In the genomic region with DNA sequence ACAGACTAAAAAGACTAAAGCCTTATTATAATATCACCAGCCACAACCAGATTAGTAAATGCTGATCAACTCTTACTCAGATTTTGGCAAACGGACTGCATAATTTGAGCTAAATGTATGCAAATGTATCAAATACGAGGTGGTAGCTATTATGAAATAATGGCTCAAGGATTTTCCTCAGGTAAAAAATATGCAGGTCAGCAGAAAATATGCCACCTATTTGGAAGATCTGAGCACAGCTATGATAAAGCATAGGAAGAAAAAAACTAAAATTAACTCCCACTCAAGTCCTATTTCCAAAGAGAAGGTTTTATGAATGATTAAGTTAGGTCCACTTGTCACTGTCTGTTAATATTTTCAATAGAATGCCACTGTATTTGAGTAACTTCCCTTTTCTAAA, we compare ENCODE assay signal across 19 cellular contexts. TPM values are rescaled to one million over a fixed set of nuclear protein-coding genes. Genes with fewer than 3 reads are reported as not detected.
DNase-seq lines count a peak whose midpoint lies in the region; ATAC-seq, FAIRE-seq and TF ChIP-seq lines count a peak whose summit lies in the region.
"Had no signal": no experiment of that assay in that cellular context is flagged by ENCODE, and none has a peak within 500 bp of the region (broad histone marks: within the 10 kb centered on the region; RNA-seq: fewer than 3 reads in every experiment).

No MANE protein-coding gene starts in this region.

- FAIRE-seq in A549 (lab: Jason Lieb, UNC): no peak
- FAIRE-seq in K562 (lab: Jason Lieb, UNC): no peak
- FAIRE-seq: A204.1, D721Med, GM12891, GM18507 had no signal

- no peaks in the 10 kb centered on the region for H4K20me1 ChIP-seq in IMR-90 (ENCODE audit: insufficient read depth, low read length)
- H4K20me1 ChIP-seq in K562 (replicated peaks; ENCODE audit: control insufficient read depth, insufficient read depth, low read length): no peaks in the 10 kb centered on the region
- H4K20me1 ChIP-seq: BLaER1 treated with 17β-estradiol and CSF1 and Interleukin-3, amounts not matched to agents 10 nM and 100 nM had no signal

- no peak overlapping the region for H3K18ac ChIP-seq in IMR-90 (ENCODE audit: low read depth, low read length)

- no peak overlapping the region for H3K4ac ChIP-seq in IMR-90 (ENCODE audit: low read depth, low read length)

- H3K79me1 ChIP-seq in IMR-90 (ENCODE audit: low read depth in 1 of 2, low read length in 2 of 2): no peaks in the 10 kb centered on the region

- TF ChIP-seq EP300 in A549 (IDR thresholded peaks at IDR 0.05) (no peak), K562 (IDR thresholded peaks at IDR 0.05; ENCODE audit: low read length) (no peak)

- H3K79me2 ChIP-seq in K562 (ENCODE audit: control insufficient read depth, insufficient read depth, low read length): no peaks in the 10 kb centered on the region

- TF ChIP-seq RAD21 in A549 (conservative IDR thresholded peaks at IDR 0.05 in 1 of 2, IDR thresholded peaks at IDR 0.05 in 1 of 2) (no peak), IMR-90 (IDR thresholded peaks at IDR 0.05; ENCODE audit: low read length) (no peak), K562 (CRISPR knock-in tag; conservative IDR thresholded peaks at IDR 0.05 in 1 of 2, IDR thresholded peaks at IDR 0.05 in 1 of 2) (no peak)

- no peak overlapping the region for H2AK5ac ChIP-seq in IMR-90 (ENCODE audit: low read depth, low read length)

- POLR2A ChIA-PET in A549 (lab: Yijun Ruan, JAX): no interaction called here
- POLR2A ChIA-PET in IMR-90 (lab: Charles Lee; ENCODE audit: unreplicated experiment): no interaction called here
- POLR2A ChIA-PET in K562 (lab: Yijun Ruan, JAX): interaction anchor here (0.6 kb wide), 1 partner anchor 69 kb away, joined by 3 read pairs; no protein-coding TSS in a partner anchor

- no peak for TF ChIP-seq POLR2A in A549 (IDR thresholded peaks at IDR 0.05; ENCODE audit: low read length)
- no peak for TF ChIP-seq POLR2A in IMR-90 (IDR thresholded peaks at IDR 0.05; ENCODE audit: low read depth, low read length)
- TF ChIP-seq POLR2A in K562 (conservative IDR thresholded peaks at IDR 0.05): no peak

- H3K27ac ChIP-seq in A549 (no peak overlapping the region), IMR-90 (ENCODE audit: insufficient read depth, low read length) (no peak overlapping the region), K562 (ENCODE audit: extremely low read depth, low read depth, low read length) (no peak overlapping the region)
- H3K27ac ChIP-seq: BLaER1 treated with 17β-estradiol and CSF1 and Interleukin-3, amounts not matched to agents 10 nM and 100 nM; C4-2B had no signal

- in situ Hi-C loops in IMR-90 (cut with MboI; ENCODE audit: low sequenced_read_pairs): no loop called here
- in situ Hi-C loops in K562 (cut with MboI): no loop called here
- in situ Hi-C loops in GM13976 (cut with MboI; ENCODE audit: low sequenced_read_pairs, unreplicated experiment): no loop called here

- no peak for ATAC-seq in A549
- ATAC-seq in IMR-90 (ENCODE audit: low read depth): no peak
- ATAC-seq in K562: no peak
- ATAC-seq in HG02852 (IDR thresholded peaks at IDR 0.05; ENCODE audit: unreplicated experiment): no peak
- ATAC-seq: CD8-positive, alpha-beta T cell had no signal

- H2BK15ac ChIP-seq in IMR-90 (ENCODE audit: low read depth, low read length): no peak overlapping the region

- H3K9me1 ChIP-seq in IMR-90 (ENCODE audit: insufficient read depth, low read length) (no peaks in the 10 kb centered on the region), K562 (ENCODE audit: control insufficient read depth, insufficient read depth, low read length) (no peaks in the 10 kb centered on the region)

- H3K4me1 ChIP-seq in A549 (no peaks in the 10 kb centered on the region), IMR-90 (ENCODE audit: control insufficient read depth, insufficient read depth, low read length) (no peaks in the 10 kb centered on the region), K562 (replicated peaks in 1 of 2; ENCODE audit: control insufficient read depth in 2 of 2, insufficient read depth in 2 of 2, low read length in 2 of 2) (no peaks in the 10 kb centered on the region)
- H3K4me1 ChIP-seq: Caco-2 had no signal

- intact Hi-C loops in IMR-90 (cut with micrococcal nuclease): no loop called here
- intact Hi-C loops in K562 (cut with micrococcal nuclease): no loop called here

- H3K27me3 ChIP-seq in IMR-90 (ENCODE audit: control insufficient read depth, insufficient read depth, low read length): no peaks in the 10 kb centered on the region
- no peaks in the 10 kb centered on the region for H3K27me3 ChIP-seq in K562 (ENCODE audit: control insufficient read depth in 2 of 2, insufficient read depth in 2 of 2, low read length in 2 of 2)
- H3K27me3 ChIP-seq: BLaER1 treated with 17β-estradiol and CSF1 and Interleukin-3, amounts not matched to agents 10 nM and 100 nM had no signal

- H3K36me3 ChIP-seq in IMR-90 (ENCODE audit: control insufficient read depth, insufficient read depth, low read length) (no peaks in the 10 kb centered on the region), K562 (ENCODE audit: control insufficient read depth, insufficient read depth, low read length) (no peaks in the 10 kb centered on the region)
- H3K36me3 ChIP-seq: BLaER1 treated with 17β-estradiol and CSF1 and Interleukin-3, amounts not matched to agents 10 nM and 100 nM had no signal

- no peak overlapping the region for H3K14ac ChIP-seq in IMR-90 (replicated peaks; ENCODE audit: low read depth, low read length)

- H4K5ac ChIP-seq in IMR-90 (ENCODE audit: low read depth, low read length): no peak overlapping the region

- H3K4me3 ChIP-seq in A549: no peak overlapping the region
- H3K4me3 ChIP-seq in IMR-90 (ENCODE audit: insufficient read depth, low read depth, low read length): no peak overlapping the region
- H3K4me3 ChIP-seq in K562: no peak overlapping the region
- H3K4me3 ChIP-seq: BLaER1 treated with 17β-estradiol and CSF1 and Interleukin-3, amounts not matched to agents 10 nM and 100 nM had no signal

- no peaks in the 10 kb centered on the region for H3K9me3 ChIP-seq in A549
- H3K9me3 ChIP-seq in IMR-90 (ENCODE audit: control insufficient read depth, insufficient read depth, low read length): no peaks in the 10 kb centered on the region
- H3K9me3 ChIP-seq in K562 (replicated peaks; ENCODE audit: control insufficient read depth, insufficient read depth, low read depth, low read length): no peaks in the 10 kb centered on the region

- dilution Hi-C loops in IMR-90 (cut with HindIII; ENCODE audit: low sequenced_read_pairs, unreplicated experiment): no loop called here

- CTCF ChIA-PET in A549 (lab: Yijun Ruan, JAX): interaction anchor here (1.7 kb wide), 1 partner anchor 23 kb away, joined by 6 read pairs; a partner anchor contains a TSS
- CTCF ChIA-PET in IMR-90 (lab: Yijun Ruan, JAX): interaction anchor here (1.6 kb wide), 2 partner anchors 11 to 23 kb away, joined by 3 to 5 read pairs; a partner anchor contains a TSS
- CTCF ChIA-PET in K562 (lab: Yijun Ruan, JAX; ENCODE audit: low intra/inter-chr PET ratio): no interaction called here

- H2AFZ ChIP-seq in IMR-90 (replicated peaks; ENCODE audit: low read length, poor library complexity): no peak overlapping the region
- H2AFZ ChIP-seq in K562 (ENCODE audit: low read depth, low read length): no peak overlapping the region

- H3K4me2 ChIP-seq in A549: no peak overlapping the region
- H3K4me2 ChIP-seq in IMR-90 (ENCODE audit: low read depth, low read length): no peak overlapping the region
- no peak overlapping the region for H3K4me2 ChIP-seq in K562 (ENCODE audit: insufficient read depth, low read length)
- H3K4me2 ChIP-seq: BLaER1 treated with 17β-estradiol and CSF1 and Interleukin-3, amounts not matched to agents 10 nM and 100 nM had no signal

- DNase-seq in A549 (ENCODE audit: low read depth in 1 of 2, low spot score in 1 of 2): no peak
- no peak for DNase-seq in IMR-90
- DNase-seq in K562 (ENCODE audit: extremely low read depth in 1 of 4, low spot score in 3 of 4): no peak
- no peak for DNase-seq in GM13976 (ENCODE audit: low spot score)
- DNase-seq: 8988T; AML-193; Caco-2; Calu3; CD4-positive, alpha-beta T cell; CD8-positive, alpha-beta T cell; DMS79 treated with DMSO at 0.1 percent for 48 hours; GF-D8 had no signal

- WGBS in A549 (ENCODE audit: missing lambda C conversion rate): 74% methylated on average over 2 of the region's 2 CpGs
- no CpG with 5 or more reads among the region's 2 CpGs for WGBS in IMR-90 (ENCODE audit: extremely low coverage in 2 of 2, insufficient read length in 1 of 2), 2 experiments
- WGBS in K562 (ENCODE audit: insufficient coverage, low coverage, missing lambda C conversion rate): 8% methylated on average over 2 of the region's 2 CpGs

- BruUV-seq in IMR-90 (replicated peaks; lab: Mats Ljungman, UMichigan): no TSS peak
- BruUV-seq in K562 (replicated peaks; lab: Mats Ljungman, UMichigan): no TSS peak

- no peak overlapping the region for H2BK20ac ChIP-seq in IMR-90 (ENCODE audit: low read depth, low read length)

- H3K23ac ChIP-seq in IMR-90 (ENCODE audit: low read depth, low read length): no peak overlapping the region

- no peak overlapping the region for H3K56ac ChIP-seq in IMR-90 (ENCODE audit: extremely low read depth, insufficient read depth, low read length)

- H2AK9ac ChIP-seq in IMR-90 (replicated peaks; ENCODE audit: low read depth, low read length, poor library complexity): no peak overlapping the region

- H2BK120ac ChIP-seq in IMR-90 (ENCODE audit: low read depth, low read length): no peak overlapping the region

- TF ChIP-seq CTCF in A549 (IDR thresholded peaks at IDR 0.05) (no peak), IMR-90 (conservative IDR thresholded peaks at IDR 0.05; ENCODE audit: low read depth, low read length) (no peak), K562 (IDR thresholded peaks at IDR 0.05 in 2 of 3, conservative IDR thresholded peaks at IDR 0.05 in 1 of 3; ENCODE audit: insufficient read depth in 2 of 3, low read depth in 1 of 3, low read length in 3 of 3) (no peak), GM13976 (IDR thresholded peaks at IDR 0.05; ENCODE audit: borderline replicate concordance, control extremely low read depth, extremely low read depth, insufficient read depth, missing control alignments) (no peak)

- H4K8ac ChIP-seq in IMR-90 (ENCODE audit: low read depth in 2 of 2, low read length in 2 of 2): no peak overlapping the region

- no peak overlapping the region for H4K91ac ChIP-seq in IMR-90 (ENCODE audit: insufficient read depth, low read depth, low read length)

- no peak overlapping the region for H3K9ac ChIP-seq in IMR-90 (ENCODE audit: low read depth, low read length)
- H3K9ac ChIP-seq in K562 (ENCODE audit: insufficient read depth in 1 of 2, low read depth in 2 of 2, low read length in 2 of 2): no peak overlapping the region
- H3K9ac ChIP-seq: BLaER1 treated with 17β-estradiol and CSF1 and Interleukin-3, amounts not matched to agents 10 nM and 100 nM had no signal

- no peak overlapping the region for H2BK5ac ChIP-seq in IMR-90 (ENCODE audit: low read depth, low read length, poor library complexity, severe bottlenecking)

RNA-seq across cellular contexts. Expression of a gene that starts 22.4 kb away (rescaled TPM):
- polyA plus RNA-seq in A549 (2011; rRNA removed): 1.3 and 2.1 TPM in 2 replicates
- polyA plus RNA-seq in A549 (2012; cell fraction: cytosol; rRNA removed): 0.18 and 0.20 TPM in 2 replicates
- 0.27 and 0.31 TPM in 2 replicates for polyA plus RNA-seq in A549 (2012; cell fraction: nucleus; rRNA removed)
- 0.50 to 0.84 TPM (median 0.52 TPM) in 3 replicates for polyA plus RNA-seq in A549 (2017; fragmentation: RNase III; extraction: RNeasy Plus Mini Kit Qiagen cat#74134 plus additional on column Dnase treatment)
- polyA minus RNA-seq in A549 (2011; rRNA and poly(A)+ RNA removed): 1.4 TPM in 1 of 2 replicates, not detected in the other
- total RNA-seq in IMR-90 (2012; rRNA removed): 0.18 and 0.56 TPM in 2 replicates
- polyA plus RNA-seq in IMR-90 (2012; rRNA removed): 0.22 and 0.31 TPM in 2 replicates
- polyA plus RNA-seq in IMR-90 (2012; cell fraction: cytosol; rRNA removed): not detected in 2 replicates
- 0.15 and 1.3 TPM in 2 replicates for polyA plus RNA-seq in IMR-90 (2012; cell fraction: nucleus; rRNA removed; ENCODE audit: low replicate concordance)
- total RNA-seq in K562 (2011; cell fraction: chromatin; rRNA removed; ENCODE audit: low replicate concordance): 0.28 and 8.1 TPM in 2 replicates
- total RNA-seq in K562 (2011; cell fraction: nucleolus; rRNA removed): 0.39 TPM in 1 of 2 replicates, not detected in the other
- 0.53 and 1.5 TPM in 2 replicates for total RNA-seq in K562 (2011; cell fraction: nucleoplasm; rRNA removed)
- 0.41 and 0.53 TPM in 2 replicates for total RNA-seq in K562 (2014; rRNA removed)
- 1.0 and 1.1 TPM in 2 replicates for total RNA-seq in K562 (2014; rRNA removed; fragmentation: Illumina TruSeq; extraction: Trizol)
- total RNA-seq in K562 (2015; rRNA removed; fragmentation: Illumina TruSeq; extraction: Trizol): 1.6 and 1.7 TPM in 2 replicates
- 0.64 and 1.5 TPM in 2 replicates for total RNA-seq in K562 (2021)
- 0.24 and 0.35 TPM in 2 replicates for polyA plus RNA-seq in K562 (2011; rRNA removed)
- 0.04 TPM in 1 of 2 replicates, not detected in the other for polyA plus RNA-seq in K562 (2011; cell fraction: cytosol; rRNA removed)
- 0.17 and 1.0 TPM in 2 replicates for polyA plus RNA-seq in K562 (2011; cell fraction: nucleus; rRNA removed)
- polyA plus RNA-seq in K562 (2012): 0.23 and 1.2 TPM in 2 replicates
- 0.28 and 0.76 TPM in 2 replicates for polyA plus RNA-seq in K562 (2014; fragmentation: Illumina TruSeq; extraction: Trizol)
- polyA plus RNA-seq in K562 (2014; fragmentation: Nextera tagmentation; extraction: Ambion mirVana): under 1 TPM; 0.56 to 0.67 TPM
- polyA plus RNA-seq in K562 (2014; rRNA removed): 0.34 and 1.4 TPM in 2 replicates
- polyA minus RNA-seq in K562 (2011; rRNA and poly(A)+ RNA removed): 0.70 and 1.2 TPM in 2 replicates
- not detected in 2 replicates for polyA minus RNA-seq in K562 (2011; cell fraction: cytosol; rRNA and poly(A)+ RNA removed)
- 0.40 and 3.3 TPM in 2 replicates for polyA minus RNA-seq in K562 (2011; cell fraction: nucleus; rRNA and poly(A)+ RNA removed)

RNA-seq across cellular contexts. Expression of a gene that starts 29.1 kb away (rescaled TPM):
- polyA plus RNA-seq in A549 (2011; rRNA removed) (2.6 and 2.7 TPM in 2 replicates), A549 (2017; fragmentation: RNase III; extraction: RNeasy Plus Mini Kit Qiagen cat#74134 plus additional on column Dnase treatment) (2.6 to 3.9 TPM (median 3.2 TPM) in 3 replicates), IMR-90 (2012; rRNA removed) (1.6 and 1.7 TPM in 2 replicates), K562 (2011; rRNA removed) (1.2 and 1.3 TPM in 2 replicates), K562 (2014; fragmentation: Illumina TruSeq; extraction: Trizol) (1.7 and 1.8 TPM in 2 replicates), K562 (2014; fragmentation: Nextera tagmentation; extraction: Ambion mirVana) (under 1 TPM; 0.35 to 0.52 TPM), K562 (2014; rRNA removed) (1.6 and 1.7 TPM in 2 replicates)
- polyA plus RNA-seq in A549 (2012; cell fraction: cytosol; rRNA removed): 0.74 and 1.2 TPM in 2 replicates
- 1.1 and 1.7 TPM in 2 replicates for polyA plus RNA-seq in A549 (2012; cell fraction: nucleus; rRNA removed)
- polyA minus RNA-seq in A549 (2011; rRNA and poly(A)+ RNA removed): 1.8 and 2.4 TPM in 2 replicates
- total RNA-seq in IMR-90 (2012; rRNA removed) (2.7 and 4.7 TPM in 2 replicates), K562 (2014; rRNA removed) (3.3 and 3.4 TPM in 2 replicates), K562 (2014; rRNA removed; fragmentation: Illumina TruSeq; extraction: Trizol) (2.0 and 2.1 TPM in 2 replicates), K562 (2015; rRNA removed; fragmentation: Illumina TruSeq; extraction: Trizol) (2.3 TPM in 2 replicates), K562 (2021) (2.6 and 3.0 TPM in 2 replicates)
- polyA plus RNA-seq in IMR-90 (2012; cell fraction: cytosol; rRNA removed): 0.57 and 1.7 TPM in 2 replicates
- 1.1 and 1.7 TPM in 2 replicates for polyA plus RNA-seq in IMR-90 (2012; cell fraction: nucleus; rRNA removed; ENCODE audit: low replicate concordance)
- 2.2 and 2.4 TPM in 2 replicates for total RNA-seq in K562 (2011; cell fraction: chromatin; rRNA removed; ENCODE audit: low replicate concordance)
- total RNA-seq in K562 (2011; cell fraction: nucleolus; rRNA removed): 3.3 and 4.0 TPM in 2 replicates
- total RNA-seq in K562 (2011; cell fraction: nucleoplasm; rRNA removed): 3.5 and 3.7 TPM in 2 replicates
- 0.91 and 1.6 TPM in 2 replicates for polyA plus RNA-seq in K562 (2011; cell fraction: cytosol; rRNA removed)
- 2.1 and 2.2 TPM in 2 replicates for polyA plus RNA-seq in K562 (2011; cell fraction: nucleus; rRNA removed)
- polyA plus RNA-seq in K562 (2012): 1.5 and 2.8 TPM in 2 replicates
- 1.5 and 2.3 TPM in 2 replicates for polyA minus RNA-seq in K562 (2011; rRNA and poly(A)+ RNA removed)
- polyA minus RNA-seq in K562 (2011; cell fraction: cytosol; rRNA and poly(A)+ RNA removed): 1.2 and 1.6 TPM in 2 replicates
- polyA minus RNA-seq in K562 (2011; cell fraction: nucleus; rRNA and poly(A)+ RNA removed): 5.0 and 7.9 TPM in 2 replicates

RNA-seq across cellular contexts. Expression of a gene that starts 29.1 kb away (rescaled TPM):
- 11.6 and 12.3 TPM in 2 replicates for polyA plus RNA-seq in A549 (2011; rRNA removed)
- polyA plus RNA-seq in A549 (2012; cell fraction: cytosol; rRNA removed): 2.6 and 3.0 TPM in 2 replicates
- 1.6 and 1.8 TPM in 2 replicates for polyA plus RNA-seq in A549 (2012; cell fraction: nucleus; rRNA removed)
- polyA plus RNA-seq in A549 (2017; fragmentation: RNase III; extraction: RNeasy Plus Mini Kit Qiagen cat#74134 plus additional on column Dnase treatment): 6.1 to 6.3 TPM (median 6.2 TPM) in 3 replicates
- polyA minus RNA-seq in A549 (2011; rRNA and poly(A)+ RNA removed): 5.5 and 7.2 TPM in 2 replicates
- 3.0 and 3.9 TPM in 2 replicates for total RNA-seq in IMR-90 (2012; rRNA removed)
- 3.3 and 3.9 TPM in 2 replicates for polyA plus RNA-seq in IMR-90 (2012; rRNA removed)
- polyA plus RNA-seq in IMR-90 (2012; cell fraction: cytosol; rRNA removed): 0.86 and 1.9 TPM in 2 replicates
- 1.1 and 5.9 TPM in 2 replicates for polyA plus RNA-seq in IMR-90 (2012; cell fraction: nucleus; rRNA removed; ENCODE audit: low replicate concordance)
- 2.7 and 10.4 TPM in 2 replicates for total RNA-seq in K562 (2011; cell fraction: chromatin; rRNA removed; ENCODE audit: low replicate concordance)
- 4.3 and 4.5 TPM in 2 replicates for total RNA-seq in K562 (2011; cell fraction: nucleolus; rRNA removed)
- total RNA-seq in K562 (2011; cell fraction: nucleoplasm; rRNA removed): 5.4 and 7.9 TPM in 2 replicates
- total RNA-seq in K562 (2014; rRNA removed): 5.0 and 7.6 TPM in 2 replicates
- 6.3 and 8.2 TPM in 2 replicates for total RNA-seq in K562 (2014; rRNA removed; fragmentation: Illumina TruSeq; extraction: Trizol)
- total RNA-seq in K562 (2015; rRNA removed; fragmentation: Illumina TruSeq; extraction: Trizol): 6.6 and 6.9 TPM in 2 replicates
- total RNA-seq in K562 (2021): 11.1 and 13.4 TPM in 2 replicates
- 7.3 and 11.4 TPM in 2 replicates for polyA plus RNA-seq in K562 (2011; rRNA removed)
- 2.4 and 3.7 TPM in 2 replicates for polyA plus RNA-seq in K562 (2011; cell fraction: cytosol; rRNA removed)
- polyA plus RNA-seq in K562 (2011; cell fraction: nucleus; rRNA removed): 2.1 and 3.4 TPM in 2 replicates
- polyA plus RNA-seq in K562 (2012): 6.4 and 7.0 TPM in 2 replicates
- polyA plus RNA-seq in K562 (2014; fragmentation: Illumina TruSeq; extraction: Trizol): 7.8 and 11.0 TPM in 2 replicates
- 1 to 10 TPM; 4.8 to 5.1 TPM for polyA plus RNA-seq in K562 (2014; fragmentation: Nextera tagmentation; extraction: Ambion mirVana)
- 6.9 and 9.6 TPM in 2 replicates for polyA plus RNA-seq in K562 (2014; rRNA removed)
- polyA minus RNA-seq in K562 (2011; rRNA and poly(A)+ RNA removed): 11.3 and 15.3 TPM in 2 replicates
- polyA minus RNA-seq in K562 (2011; cell fraction: cytosol; rRNA and poly(A)+ RNA removed): 3.5 and 5.4 TPM in 2 replicates
- 4.3 and 10.4 TPM in 2 replicates for polyA minus RNA-seq in K562 (2011; cell fraction: nucleus; rRNA and poly(A)+ RNA removed)

RNA-seq across cellular contexts. Expression of a gene that starts 47.2 kb away (rescaled TPM):
- polyA plus RNA-seq in A549 (2011; rRNA removed): 0.33 and 0.57 TPM in 2 replicates
- polyA plus RNA-seq in A549 (2012; cell fraction: cytosol; rRNA removed): 0.12 and 0.24 TPM in 2 replicates
- 0.55 and 0.67 TPM in 2 replicates for polyA plus RNA-seq in A549 (2012; cell fraction: nucleus; rRNA removed)
- 0.16 to 0.28 TPM (median 0.27 TPM) in 3 replicates for polyA plus RNA-seq in A549 (2017; fragmentation: RNase III; extraction: RNeasy Plus Mini Kit Qiagen cat#74134 plus additional on column Dnase treatment)
- polyA minus RNA-seq in A549 (2011; rRNA and poly(A)+ RNA removed): 0.21 and 0.49 TPM in 2 replicates
- total RNA-seq in IMR-90 (2012; rRNA removed): not detected in 2 replicates
- polyA plus RNA-seq in IMR-90 (2012; rRNA removed): not detected in 2 replicates
- not detected in 2 replicates for polyA plus RNA-seq in IMR-90 (2012; cell fraction: cytosol; rRNA removed)
- 0.16 and 0.28 TPM in 2 replicates for polyA plus RNA-seq in IMR-90 (2012; cell fraction: nucleus; rRNA removed; ENCODE audit: low replicate concordance)
- total RNA-seq in K562 (2011; cell fraction: chromatin; rRNA removed; ENCODE audit: low replicate concordance): 0.35 and 0.46 TPM in 2 replicates
- 0.17 and 0.79 TPM in 2 replicates for total RNA-seq in K562 (2011; cell fraction: nucleolus; rRNA removed)
- 0.22 and 0.38 TPM in 2 replicates for total RNA-seq in K562 (2011; cell fraction: nucleoplasm; rRNA removed)
- 0.04 TPM in 1 of 2 replicates, not detected in the other for total RNA-seq in K562 (2014; rRNA removed)
- total RNA-seq in K562 (2014; rRNA removed; fragmentation: Illumina TruSeq; extraction: Trizol): 0.07 and 0.10 TPM in 2 replicates
- 0.04 and 0.07 TPM in 2 replicates for total RNA-seq in K562 (2015; rRNA removed; fragmentation: Illumina TruSeq; extraction: Trizol)
- 0.22 TPM in 1 of 2 replicates, not detected in the other for total RNA-seq in K562 (2021)
- polyA plus RNA-seq in K562 (2011; rRNA removed): 0.13 and 0.22 TPM in 2 replicates
- polyA plus RNA-seq in K562 (2011; cell fraction: cytosol; rRNA removed): 0.37 TPM in 1 of 2 replicates, not detected in the other
- 0.47 and 1.5 TPM in 2 replicates for polyA plus RNA-seq in K562 (2011; cell fraction: nucleus; rRNA removed)
- polyA plus RNA-seq in K562 (2012): 0.05 and 0.21 TPM in 2 replicates
- 0.10 TPM in 1 of 2 replicates, not detected in the other for polyA plus RNA-seq in K562 (2014; fragmentation: Illumina TruSeq; extraction: Trizol)
- not detected for polyA plus RNA-seq in K562 (2014; fragmentation: Nextera tagmentation; extraction: Ambion mirVana)
- 0.12 and 0.13 TPM in 2 replicates for polyA plus RNA-seq in K562 (2014; rRNA removed)
- polyA minus RNA-seq in K562 (2011; rRNA and poly(A)+ RNA removed): 0.09 and 0.18 TPM in 2 replicates
- not detected in 2 replicates for polyA minus RNA-seq in K562 (2011; cell fraction: cytosol; rRNA and poly(A)+ RNA removed)
- polyA minus RNA-seq in K562 (2011; cell fraction: nucleus; rRNA and poly(A)+ RNA removed): 0.13 and 0.33 TPM in 2 replicates
